ENCODE assay signal across 27 cellular contexts in genomic region chr12:33994857-33995808, GRCh38. TPM values are rescaled to one million over a fixed set of nuclear protein-coding genes. Genes with fewer than 3 reads are reported as not detected.
DNase-seq lines count a peak whose midpoint lies in the region; ATAC-seq and TF ChIP-seq lines count a peak whose summit lies in the region.
"Had no signal": no experiment of that assay in that cellular context is flagged by ENCODE, and none has a peak within 500 bp of the region (broad histone marks: within the 10 kb centered on the region; RNA-seq: fewer than 3 reads in every experiment).

No MANE protein-coding gene starts in this region.

- peak overlapping the region; percentile 84 for H3K27ac ChIP-seq in RWPE2 (ENCODE audit: poor library complexity, severe bottlenecking)
- peak overlapping the region; percentile 73 for H3K27ac ChIP-seq in epithelial cell of prostate
- H3K27ac ChIP-seq in CD8-positive, alpha-beta memory T cell (ENCODE audit: low read depth, low read length): no peak overlapping the region
- H3K27ac ChIP-seq: BLaER1, KMS-11, SJSA1 had no signal

- H3K9me3 Mint-ChIP-seq in CD8-positive, alpha-beta memory T cell: no peaks in the 10 kb centered on the region
- H3K9me3 Mint-ChIP-seq: CD4-positive, CD25-positive, alpha-beta regulatory T cell; IgD-negative memory B cell had no signal

- no peaks in the 10 kb centered on the region for H3K36me3 Mint-ChIP-seq in CD8-positive, alpha-beta memory T cell
- H3K36me3 Mint-ChIP-seq: CD4-positive, CD25-positive, alpha-beta regulatory T cell; IgD-negative memory B cell had no signal

- H3K4me3 Mint-ChIP-seq in CD8-positive, alpha-beta memory T cell: no peak overlapping the region
- H3K4me3 Mint-ChIP-seq: CD4-positive, CD25-positive, alpha-beta regulatory T cell; H9; IgD-negative memory B cell had no signal

- CTCF ChIA-PET in CD8-positive, alpha-beta memory T cell (lab: Charles Lee): no interaction called here

- H3K27me3 Mint-ChIP-seq in CD8-positive, alpha-beta memory T cell: peaks cover 4 to 19% of the 10 kb centered on the region in 2 donors
- H3K27me3 Mint-ChIP-seq: CD4-positive, CD25-positive, alpha-beta regulatory T cell had no signal

- POLR2A ChIA-PET in CD8-positive, alpha-beta memory T cell (lab: Charles Lee): no interaction called here

- peak; percentile 85 for ATAC-seq in RWPE2 (ENCODE audit: low read depth)
- ATAC-seq: PC-3 had no signal

- H3K4me1 ChIP-seq in RWPE2 (ENCODE audit: insufficient read depth, poor library complexity, severe bottlenecking): peaks cover 12% of the 10 kb centered on the region
- H3K4me1 ChIP-seq in CD8-positive, alpha-beta memory T cell (ENCODE audit: insufficient read depth, low read length): no peaks in the 10 kb centered on the region
- H3K4me1 ChIP-seq: BLaER1, SJSA1 had no signal

- no peak for TF ChIP-seq CTCF in RWPE2 (IDR thresholded peaks at IDR 0.05; ENCODE audit: poor library complexity, severe bottlenecking)

- no peaks in the 10 kb centered on the region for H3K36me3 ChIP-seq in RWPE2 (ENCODE audit: low read depth)
- no peaks in the 10 kb centered on the region for H3K36me3 ChIP-seq in CD8-positive, alpha-beta memory T cell (ENCODE audit: insufficient read depth, low read length)
- H3K36me3 ChIP-seq: BLaER1, SJSA1 had no signal

- DNase-seq in HS-5 (ENCODE audit: low read depth): peak; percentile 5
- DNase-seq in RWPE2 (ENCODE audit: low spot score): no peak
- DNase-seq in epithelial cell of prostate (ENCODE audit: low read depth, low spot score): no peak
- DNase-seq in myocyte (ENCODE audit: low read depth): peak; percentile 37
- no peak for DNase-seq in GOT3 (lab: John Stamatoyannopoulos, UW)
- no peak for DNase-seq in CD8-positive, alpha-beta memory T cell
- DNase-seq in NCI-H524 treated with DMSO at 0.1 percent for 48 hours (lab: John Stamatoyannopoulos, UW): no peak
- no peak for DNase-seq in cerebellar nuclear complex (lab: John Stamatoyannopoulos, UW)
- DNase-seq: 8988T; ACHN; CD4-positive, CD25-positive, alpha-beta regulatory T cell; DMS53; H9; NCI-H1092 treated with DMSO at 0.1 percent for 48 hours; NCI-H1436; NCI-H187 treated with DMSO at 0.1 percent for 48 hours; NCI-H2171 treated with DMSO at 0.1 percent for 48 hours; NCI-H345; NCI-H510A treated with DMSO at 0.1 percent for 48 hours; NCI-H774; NK-92 treated with Interleukin-12 subunit alpha and Interleukin-12 subunit beta, amount 100 ng/mL, for 24 hours; PC-3; Right ventricle myocardium superior had no signal

- H3K9me3 ChIP-seq in RWPE2 (ENCODE audit: severe bottlenecking): no peaks in the 10 kb centered on the region
- no peaks in the 10 kb centered on the region for H3K9me3 ChIP-seq in CD8-positive, alpha-beta memory T cell (ENCODE audit: low read length)
- H3K9me3 ChIP-seq: BLaER1, SJSA1 had no signal

- H3K27ac Mint-ChIP-seq in CD8-positive, alpha-beta memory T cell: no peak overlapping the region
- H3K27ac Mint-ChIP-seq: CD4-positive, CD25-positive, alpha-beta regulatory T cell; H9; IgD-negative memory B cell had no signal

- H3K4me1 Mint-ChIP-seq in CD8-positive, alpha-beta memory T cell: no peaks in the 10 kb centered on the region
- H3K4me1 Mint-ChIP-seq: CD4-positive, CD25-positive, alpha-beta regulatory T cell had no signal

- no peak overlapping the region for H3K4me3 ChIP-seq in RWPE2 (ENCODE audit: severe bottlenecking)
- H3K4me3 ChIP-seq in CD8-positive, alpha-beta memory T cell (ENCODE audit: low read length): no peak overlapping the region
- H3K4me3 ChIP-seq: BLaER1, SJSA1 had no signal

- H3K27me3 ChIP-seq in RWPE2 (ENCODE audit: insufficient read depth, poor library complexity, severe bottlenecking): no peaks in the 10 kb centered on the region
- no peaks in the 10 kb centered on the region for H3K27me3 ChIP-seq in CD8-positive, alpha-beta memory T cell (ENCODE audit: insufficient read depth, low read length, poor library complexity, severe bottlenecking)
- H3K27me3 ChIP-seq: BLaER1, SJSA1 had no signal

RNA-seq across cellular contexts. Expression of gene ALG10, which starts 27.2 kb away (rescaled TPM):
- total RNA-seq in myocyte: 8.1 and 9.2 TPM in 2 replicates
- 3.1 TPM for polyA plus RNA-seq in myocyte (2012)
- 10 to 100 TPM; 19.8 to 23.3 TPM for total RNA-seq in CD8-positive, alpha-beta memory T cell
- polyA plus RNA-seq in CD8-positive, alpha-beta memory T cell: 3.6 TPM

Comparison
In these comparisons a context has a peak if more than half of its experiments do, and no peak if none do; other contexts are left out.
1. DNase-seq: peak in HS-5 (single experiment) and myocyte (single experiment); none in RWPE2 (single experiment), epithelial cell of prostate (single experiment), GOT3 (single experiment), CD8-positive, alpha-beta memory T cell (0 of 5), NCI-H524 treated with DMSO at 0.1 percent for 48 hours (single experiment) and cerebellar nuclear complex (0 of 2).